ENCODE assay signal across 23 cellular contexts in the genomic region with DNA sequence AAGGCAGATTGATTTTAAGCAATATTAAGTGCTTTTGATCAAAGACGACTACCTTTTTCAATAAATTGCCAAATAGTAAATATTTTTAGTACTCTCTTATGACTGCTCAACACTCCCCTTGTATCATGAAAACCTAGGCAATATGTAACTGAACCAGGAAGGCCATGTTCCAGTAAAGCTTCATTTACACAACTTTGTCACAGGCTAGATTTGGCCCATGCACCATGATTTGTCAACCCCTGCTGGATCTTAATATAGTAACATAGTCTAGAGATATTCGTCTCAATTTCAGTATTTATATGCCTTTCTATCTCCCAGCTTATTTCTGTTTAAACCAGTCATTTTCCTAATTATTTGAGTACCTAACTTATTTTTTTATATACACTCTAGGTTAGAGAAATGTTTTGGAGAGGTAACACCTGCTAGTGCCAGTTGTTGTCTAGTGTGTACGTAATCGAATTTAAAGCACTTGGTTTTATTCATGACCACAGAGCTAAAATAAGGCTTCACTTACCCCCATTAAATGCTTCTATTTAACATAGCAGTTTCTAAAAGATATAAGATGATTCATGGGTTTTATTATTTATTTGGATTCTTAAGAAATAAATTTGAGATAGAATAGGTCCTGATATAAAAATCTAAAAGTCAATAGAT. TPM values are rescaled to one million over a fixed set of nuclear protein-coding genes. Genes with fewer than 3 reads are reported as not detected.
DNase-seq lines count a peak whose midpoint lies in the region; ATAC-seq, FAIRE-seq and TF ChIP-seq lines count a peak whose summit lies in the region.
"Had no signal": no experiment of that assay in that cellular context is flagged by ENCODE, and none has a peak within 500 bp of the region (broad histone marks: within the 10 kb centered on the region; RNA-seq: fewer than 3 reads in every experiment).

No MANE protein-coding gene starts in this region.

- no peaks in the 10 kb centered on the region for H3K27me3 Mint-ChIP-seq in activated T-cell treated with anti-CD3 and anti-CD28 coated beads, Interleukin-2, amount 50 U/mL, for 72 hours (ENCODE audit: low read depth)
- H3K27me3 Mint-ChIP-seq: CD4-positive, alpha-beta memory T cell had no signal

- H3K4me1 ChIP-seq in liver (ENCODE audit: control insufficient read depth in 4 of 4, insufficient read depth in 4 of 4, low read length in 3 of 4): no peaks in the 10 kb centered on the region
- no peaks in the 10 kb centered on the region for H3K4me1 ChIP-seq in HepG2 (ENCODE audit: insufficient read depth, low read length)
- H3K4me1 ChIP-seq in upper lobe of right lung: peaks cover 7% of the 10 kb centered on the region
- H3K4me1 ChIP-seq: SJSA1 had no signal

- in situ Hi-C loops in HepG2 (cut with HindIII; ENCODE audit: extremely low pct_ligation_motif_present, low pct_unique_long_range_greater_than_20kb): no loop called here

- no peak for ATAC-seq in activated T-cell treated with anti-CD3 and anti-CD28 coated beads, Interleukin-2, amount 50 U/mL, for 72 hours (replicated peaks in 1 of 2)
- no peak for ATAC-seq in HepG2
- peak; percentile 26 for ATAC-seq in upper lobe of right lung
- ATAC-seq: PC-3 had no signal

- no peak for FAIRE-seq in HepG2 (lab: Jason Lieb, UNC)
- FAIRE-seq: A204.1, HTR-8/SVneo had no signal

- no peak overlapping the region for H3K4me2 ChIP-seq in HepG2 (ENCODE audit: low read depth, low read length)
- H3K4me2 ChIP-seq: BLaER1 treated with 17β-estradiol and CSF1 and Interleukin-3, amounts not matched to agents 10 nM and 100 nM; KMS-11 had no signal

- H3K27ac Mint-ChIP-seq in activated T-cell treated with anti-CD3 and anti-CD28 coated beads, Interleukin-2, amount 50 U/mL, for 72 hours: peak overlapping the region; percentile 76

- peaks cover 2 to 52% (median 39%) of the 10 kb centered on the region in 4 donors for H3K36me3 ChIP-seq in liver (ENCODE audit: control insufficient read depth in 4 of 4, insufficient read depth in 3 of 4, low read depth in 1 of 4, low read length in 3 of 4)
- peaks cover 21 to 76% of the 10 kb centered on the region in 2 experiments for H3K36me3 ChIP-seq in HepG2 (replicated peaks in 1 of 2; ENCODE audit: control insufficient read depth in 1 of 2, insufficient read depth in 2 of 2, low read length in 2 of 2)
- peaks cover 83% of the 10 kb centered on the region for H3K36me3 ChIP-seq in upper lobe of right lung

- TF ChIP-seq POLR2A in HepG2 (IDR thresholded peaks at IDR 0.05; ENCODE audit: insufficient read depth in 1 of 2, low read depth in 2 of 2, low read length in 2 of 2): no peak

- peaks cover 5% of the 10 kb centered on the region for H3K4me1 Mint-ChIP-seq in activated T-cell treated with anti-CD3 and anti-CD28 coated beads, Interleukin-2, amount 50 U/mL, for 72 hours (ENCODE audit: low read depth)

- TF ChIP-seq CTCF in liver (IDR thresholded peaks at IDR 0.05; ENCODE audit: low read depth, low read length, missing input control) (no peak), HepG2 (CRISPR knock-in tag; IDR thresholded peaks at IDR 0.05) (no peak), upper lobe of right lung (IDR thresholded peaks at IDR 0.05) (no peak)

- H4K20me1 ChIP-seq in HepG2 (ENCODE audit: insufficient read depth, low read length): no peaks in the 10 kb centered on the region

- H3K27ac ChIP-seq in liver (ENCODE audit: low read depth in 1 of 2, low read length in 2 of 2) (no peak overlapping the region), HepG2 (ENCODE audit: extremely low read length, insufficient read depth, low read length) (no peak overlapping the region), upper lobe of right lung (no peak overlapping the region)
- H3K27ac ChIP-seq: BLaER1 treated with 17β-estradiol and CSF1 and Interleukin-3, amounts not matched to agents 10 nM and 100 nM; KMS-11; SJSA1 had no signal

- H3K27me3 ChIP-seq in liver (ENCODE audit: control insufficient read depth in 4 of 4, insufficient read depth in 4 of 4, low read length in 3 of 4) (no peaks in the 10 kb centered on the region), HepG2 (ENCODE audit: control insufficient read depth in 1 of 2, insufficient read depth in 2 of 2, low read length in 2 of 2) (no peaks in the 10 kb centered on the region), upper lobe of right lung (no peaks in the 10 kb centered on the region)
- H3K27me3 ChIP-seq: BLaER1 treated with 17β-estradiol and CSF1 and Interleukin-3, amounts not matched to agents 10 nM and 100 nM; SJSA1 had no signal

- no peak overlapping the region for H2AFZ ChIP-seq in HepG2 (ENCODE audit: low read length)

- CTCF ChIA-PET in HepG2 (lab: Yijun Ruan, JAX; ENCODE audit: low intra/inter-chr PET ratio, low total read pairs): no interaction called here

- no peaks in the 10 kb centered on the region for H3K79me2 ChIP-seq in HepG2 (ENCODE audit: insufficient read depth, low read length)

- H3K9me3 ChIP-seq in liver (ENCODE audit: control insufficient read depth in 4 of 4, low read length in 3 of 4) (no peaks in the 10 kb centered on the region), HepG2 (ENCODE audit: low read length) (no peaks in the 10 kb centered on the region), upper lobe of right lung (no peaks in the 10 kb centered on the region)
- H3K9me3 ChIP-seq: BLaER1 treated with 17β-estradiol and CSF1 and Interleukin-3, amounts not matched to agents 10 nM and 100 nM; SJSA1 had no signal

- no peak overlapping the region for H3K9ac ChIP-seq in liver (ENCODE audit: low read depth in 1 of 2, low read length in 2 of 2)
- H3K9ac ChIP-seq in HepG2 (ENCODE audit: insufficient read depth, low read depth, low read length): no peak overlapping the region
- H3K9ac ChIP-seq: BLaER1 treated with 17β-estradiol and CSF1 and Interleukin-3, amounts not matched to agents 10 nM and 100 nM; KMS-11 had no signal

- H3K4me3 ChIP-seq in liver (ENCODE audit: low read depth in 1 of 3, low read length in 3 of 3) (no peak overlapping the region), HepG2 (replicated peaks in 1 of 3; ENCODE audit: insufficient read depth in 1 of 3, low read depth in 2 of 3, low read length in 3 of 3) (no peak overlapping the region), upper lobe of right lung (no peak overlapping the region)
- H3K4me3 ChIP-seq: BLaER1 treated with 17β-estradiol and CSF1 and Interleukin-3, amounts not matched to agents 10 nM and 100 nM; SJSA1 had no signal

- no peak overlapping the region for H3K4me3 Mint-ChIP-seq in activated T-cell treated with anti-CD3 and anti-CD28 coated beads, Interleukin-2, amount 50 U/mL, for 72 hours
- H3K4me3 Mint-ChIP-seq: CD4-positive, alpha-beta memory T cell had no signal

- WGBS in liver: 68% methylated on average over 4 of the region's 4 CpGs
- WGBS in HepG2 (ENCODE audit: low lambda C conversion rate): 98% methylated on average over 4 of the region's 4 CpGs

- DNase-seq in activated T-cell treated with anti-CD3 and anti-CD28 coated beads, Interleukin-2, amount 50 U/mL, for 72 hours: no peak
- DNase-seq in activated T-cell treated with anti-CD3 and anti-CD28 coated beads, Interleukin-2, amount 50 U/mL, for 1 hour: no peak
- DNase-seq in HepG2 (ENCODE audit: low spot score) (no peak), myocyte (ENCODE audit: low read depth) (peak; percentile 17), upper lobe of right lung (no peak), 8988T (no peak)
- DNase-seq in activated CD8-positive, alpha-beta memory T cell treated with anti-CD3 and anti-CD28 coated beads, Interleukin-2, amount 50 U/mL, for 48 hours: no peak
- DNase-seq: CD4-positive, alpha-beta memory T cell; COR-L47; DMS53; IMR-90; MM.1S; NCI-H2081 treated with DMSO at 0.1 percent for 48 hours; NCI-H524; NCI-H748 treated with DMSO at 0.1 percent for 48 hours; NK-92 treated with Interleukin-12 subunit alpha and Interleukin-12 subunit beta, amount 100 ng/mL, for 24 hours; PC-3 had no signal

- TF ChIP-seq EP300 in HepG2 (IDR thresholded peaks at IDR 0.05; ENCODE audit: low read depth in 2 of 2, low read length in 2 of 2) (no peak), HepG2 (CRISPR knock-in tag; IDR thresholded peaks at IDR 0.05; ENCODE audit: borderline replicate concordance) (no peak)

- no peak for TF ChIP-seq RAD21 in liver (IDR thresholded peaks at IDR 0.05)
- no peak for TF ChIP-seq RAD21 in HepG2 (CRISPR knock-in tag; IDR thresholded peaks at IDR 0.05)

- intact Hi-C loops in HepG2 (cut with micrococcal nuclease; ENCODE audit: unreplicated experiment) (no loop called here), upper lobe of right lung (cut with DNase I) (no loop called here)

- H3K36me3 Mint-ChIP-seq in activated T-cell treated with anti-CD3 and anti-CD28 coated beads, Interleukin-2, amount 50 U/mL, for 72 hours (ENCODE audit: insufficient read depth in 2 of 2): peaks cover 6 to 25% of the 10 kb centered on the region in 2 donors

- POLR2A ChIA-PET in HepG2 (lab: Yijun Ruan, JAX): no interaction called here

- H3K9me3 Mint-ChIP-seq in activated T-cell treated with anti-CD3 and anti-CD28 coated beads, Interleukin-2, amount 50 U/mL, for 72 hours: no peaks in the 10 kb centered on the region
- H3K9me3 Mint-ChIP-seq: CD4-positive, alpha-beta memory T cell had no signal

- BruUV-seq in HepG2 (replicated peaks; lab: Mats Ljungman, UMichigan): no TSS peak

RNA-seq across cellular contexts. Expression of a gene that starts 21.0 kb away (rescaled TPM):
- total RNA-seq in activated T-cell treated with anti-CD3 and anti-CD28 coated beads, Interleukin-2, amount 50 U/mL, for 72 hours: 10 to 100 TPM; 55.3 to 67.6 TPM
- total RNA-seq in liver (10 to 100 TPM; 28.2 to 55.6 TPM), HepG2 (2016; rRNA removed; fragmentation: Illumina TruSeq; extraction: Trizol) (52.1 and 71.7 TPM in 2 replicates), myocyte (49.3 and 54.6 TPM in 2 replicates), upper lobe of right lung (43.4 TPM)
- polyA plus RNA-seq in liver (10 to 100 TPM; 14.0 to 16.6 TPM), HepG2 (2011; rRNA removed) (14.6 and 16.4 TPM in 2 replicates)
- 4.5 and 7.4 TPM in 2 replicates for total RNA-seq in HepG2 (2016; cell fraction: cytosol; rRNA removed; fragmentation: Illumina TruSeq; extraction: Trizol; ENCODE audit: low read depth)
- total RNA-seq in HepG2 (2016; cell fraction: insoluble cytoplasmic fraction; rRNA removed; fragmentation: Illumina TruSeq; extraction: Trizol): 52.2 and 73.2 TPM in 2 replicates
- 13.5 and 14.1 TPM in 2 replicates for total RNA-seq in HepG2 (2016; cell fraction: membrane; rRNA removed; fragmentation: Illumina TruSeq; extraction: Trizol)
- total RNA-seq in HepG2 (2016; cell fraction: nucleus; rRNA removed; fragmentation: Illumina TruSeq; extraction: Trizol): 75.0 and 80.5 TPM in 2 replicates
- 5.3 and 7.5 TPM in 2 replicates for polyA plus RNA-seq in HepG2 (2011; cell fraction: cytosol; rRNA removed)
- polyA plus RNA-seq in HepG2 (2011; cell fraction: nucleus; rRNA removed): 30.3 and 38.4 TPM in 2 replicates
- polyA plus RNA-seq in HepG2 (2012): 20.4 and 22.7 TPM in 2 replicates
- 2.0 and 2.9 TPM in 2 replicates for polyA plus RNA-seq in HepG2 (2016; cell fraction: cytosol; fragmentation: Illumina TruSeq; extraction: Trizol; ENCODE audit: low read depth)
- polyA plus RNA-seq in HepG2 (2016; cell fraction: insoluble cytoplasmic fraction; fragmentation: Illumina TruSeq; extraction: Trizol; ENCODE audit: low read depth): 48.8 and 48.9 TPM in 2 replicates
- polyA plus RNA-seq in HepG2 (2016; cell fraction: membrane; fragmentation: Illumina TruSeq; extraction: Trizol; ENCODE audit: low read depth): 5.2 TPM in 2 replicates
- polyA plus RNA-seq in HepG2 (2016; cell fraction: nucleus; fragmentation: Illumina TruSeq; extraction: Trizol; ENCODE audit: insufficient read depth, low read depth): 97.8 and 99.2 TPM in 2 replicates
- polyA minus RNA-seq in HepG2 (2011; rRNA and poly(A)+ RNA removed; ENCODE audit: low replicate concordance): 11.5 and 23.1 TPM in 2 replicates
- 16.0 and 19.1 TPM in 2 replicates for polyA minus RNA-seq in HepG2 (2011; cell fraction: cytosol; rRNA and poly(A)+ RNA removed)
- polyA minus RNA-seq in HepG2 (2011; cell fraction: nucleus; rRNA and poly(A)+ RNA removed): 109 and 114 TPM in 2 replicates
- 11.4 TPM for polyA plus RNA-seq in myocyte (2012)
